In the genomic region with DNA sequence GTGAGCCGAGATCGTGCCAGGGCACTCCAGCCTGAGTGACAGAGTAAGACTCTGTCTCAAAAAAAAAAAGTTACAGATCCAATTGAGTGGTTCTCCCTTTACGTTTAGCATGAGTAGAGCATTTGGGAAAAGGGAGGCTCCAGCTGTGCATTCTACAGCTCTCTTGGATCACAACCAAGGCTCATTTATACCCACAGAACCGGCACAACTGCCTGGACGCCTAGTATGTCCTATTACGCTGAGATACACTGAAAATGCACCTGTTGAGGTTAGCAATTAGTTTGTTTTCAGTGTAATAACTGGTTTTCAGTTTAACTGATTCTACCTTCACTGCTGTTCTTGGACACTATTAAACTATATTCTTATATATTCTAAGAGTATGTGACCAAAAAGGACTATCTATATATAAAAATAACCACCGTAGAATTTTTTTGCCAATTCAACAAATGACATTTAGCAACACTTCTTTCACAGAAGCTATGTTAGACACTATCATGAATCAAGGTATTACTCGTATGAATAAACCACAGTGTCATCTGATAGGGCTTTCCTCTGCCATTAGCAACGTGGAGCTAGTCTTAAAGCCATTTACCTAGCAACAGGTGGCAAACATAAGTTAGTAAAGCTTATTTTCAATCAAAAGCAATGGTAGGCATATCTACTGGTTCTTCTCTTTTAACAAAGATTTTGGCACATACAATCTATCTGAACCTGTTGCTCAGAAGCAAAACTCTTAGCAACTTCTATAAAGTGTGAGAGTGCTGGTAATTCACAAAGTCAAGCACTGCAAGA, we compare ENCODE assay signal across 8 cellular contexts. TPM values are rescaled to one million over a fixed set of nuclear protein-coding genes. Genes with fewer than 3 reads are reported as not detected.
DNase-seq lines count a peak whose midpoint lies in the region; ATAC-seq and TF ChIP-seq lines count a peak whose summit lies in the region.

No MANE protein-coding gene starts in this region.

- H3K27ac Mint-ChIP-seq in activated naive CD8-positive, alpha-beta T cell treated with anti-CD3 and anti-CD28 coated beads, Interleukin-2, amount 50 U/mL, for 24 hours = peak overlapping the region; percentile 97

- H3K4me1 Mint-ChIP-seq in activated naive CD8-positive, alpha-beta T cell treated with anti-CD3 and anti-CD28 coated beads, Interleukin-2, amount 50 U/mL, for 24 hours = peaks cover 57% of the 10 kb centered on the region

- no peaks in the 10 kb centered on the region for H3K27me3 ChIP-seq in left ventricle myocardium inferior (ENCODE audit: low read depth)
- no peaks in the 10 kb centered on the region for H3K27me3 ChIP-seq in lower lobe of right lung (ENCODE audit: low read depth)
- no peaks in the 10 kb centered on the region for H3K27me3 ChIP-seq in uterus

- H3K36me3 Mint-ChIP-seq in activated naive CD8-positive, alpha-beta T cell treated with anti-CD3 and anti-CD28 coated beads, Interleukin-2, amount 50 U/mL, for 24 hours (ENCODE audit: low read depth) = peaks cover 48% of the 10 kb centered on the region

- H3K27me3 Mint-ChIP-seq in activated naive CD8-positive, alpha-beta T cell treated with anti-CD3 and anti-CD28 coated beads, Interleukin-2, amount 50 U/mL, for 24 hours = no peaks in the 10 kb centered on the region

- TF ChIP-seq POLR2A in uterus (IDR thresholded peaks at IDR 0.05) = no peak

- ATAC-seq in Right ventricle myocardium inferior = no peak
- ATAC-seq in activated naive CD8-positive, alpha-beta T cell treated with anti-CD3 and anti-CD28 coated beads, Interleukin-2, amount 50 U/mL, for 24 hours = no peak
- ATAC-seq in lower lobe of right lung = no peak
- ATAC-seq in HG02763 (IDR thresholded peaks at IDR 0.05; ENCODE audit: unreplicated experiment) = no peak

- peak overlapping the region; percentile 90 for H3K4me3 ChIP-seq in left ventricle myocardium inferior
- H3K4me3 ChIP-seq in lower lobe of right lung = peak overlapping the region; percentile 59
- peak overlapping the region in 1 of 2 donors; percentile 0 for H3K4me3 ChIP-seq in uterus

- intact Hi-C loops in left ventricle myocardium inferior (cut with micrococcal nuclease) = no loop called here
- intact Hi-C loops in Right ventricle myocardium inferior (cut with DNase I) = loop anchor here (10.0 kb wide), 1 partner anchor 308 kb away; a partner anchor contains a TSS
- intact Hi-C loops in lower lobe of right lung (cut with DNase I) = no loop called here
- intact Hi-C loops in uterus (cut with DNase I; ENCODE audit: low total_unique reads) = no loop called here

- peak overlapping the region; percentile 93 for H3K4me3 Mint-ChIP-seq in activated naive CD8-positive, alpha-beta T cell treated with anti-CD3 and anti-CD28 coated beads, Interleukin-2, amount 50 U/mL, for 24 hours

- H3K36me3 ChIP-seq in left ventricle myocardium inferior (peaks cover 14% of the 10 kb centered on the region), lower lobe of right lung (peaks cover 16% of the 10 kb centered on the region), uterus (no peaks in the 10 kb centered on the region)

- H3K27ac ChIP-seq in left ventricle myocardium inferior (replicated peaks) = peak overlapping the region; percentile 99
- H3K27ac ChIP-seq in lower lobe of right lung = peak overlapping the region; percentile 97
- peak overlapping the region; percentile 99 to 100 for H3K27ac ChIP-seq in uterus

- DNase-seq in left ventricle myocardium inferior = no peak
- DNase-seq in Right ventricle myocardium inferior (ENCODE audit: missing footprints) = no peak
- no peak for DNase-seq in activated naive CD8-positive, alpha-beta T cell treated with anti-CD3 and anti-CD28 coated beads, Interleukin-2, amount 50 U/mL, for 24 hours
- DNase-seq in lower lobe of right lung = no peak
- no peak for DNase-seq in uterus
- no peak for DNase-seq in NCI-H2171 treated with DMSO at 0.1 percent for 48 hours (lab: John Stamatoyannopoulos, UW)
- DNase-seq in HK-2 (ENCODE audit: unreplicated experiment) = no peak

- no peaks in the 10 kb centered on the region for H3K9me3 Mint-ChIP-seq in activated naive CD8-positive, alpha-beta T cell treated with anti-CD3 and anti-CD28 coated beads, Interleukin-2, amount 50 U/mL, for 24 hours

- H3K9me3 ChIP-seq in left ventricle myocardium inferior (replicated peaks) = no peaks in the 10 kb centered on the region
- no peaks in the 10 kb centered on the region for H3K9me3 ChIP-seq in lower lobe of right lung
- no peaks in the 10 kb centered on the region for H3K9me3 ChIP-seq in uterus

- H3K4me1 ChIP-seq in left ventricle myocardium inferior = peaks cover 80% of the 10 kb centered on the region
- H3K4me1 ChIP-seq in lower lobe of right lung = peaks cover 48% of the 10 kb centered on the region
- H3K4me1 ChIP-seq in uterus = peaks cover 5 to 8% of the 10 kb centered on the region in 2 donors

- TF ChIP-seq CTCF in left ventricle myocardium inferior (IDR thresholded peaks at IDR 0.05; ENCODE audit: borderline replicate concordance) = no peak
- TF ChIP-seq CTCF in lower lobe of right lung (IDR thresholded peaks at IDR 0.05) = no peak
- no peak for TF ChIP-seq CTCF in uterus (IDR thresholded peaks at IDR 0.05)

RNA-seq across cellular contexts. Expression of a gene that starts 3.6 kb away (rescaled TPM):
- total RNA-seq in left ventricle myocardium inferior (37.6 TPM), Right ventricle myocardium inferior (34.5 TPM), lower lobe of right lung (53.4 TPM), uterus (10 to 100 TPM; 12.3 to 59.5 (median 31.9) TPM)
